ENCODE assay signal across 9 cellular contexts in genomic region chr2:64141711-64142405, GRCh38. TPM values are rescaled to one million over a fixed set of nuclear protein-coding genes. Genes with fewer than 3 reads are reported as not detected.
DNase-seq lines count a peak whose midpoint lies in the region; ATAC-seq and TF ChIP-seq lines count a peak whose summit lies in the region.
"Had no signal": no experiment of that assay in that cellular context is flagged by ENCODE, and none has a peak within 500 bp of the region (broad histone marks: within the 10 kb centered on the region; RNA-seq: fewer than 3 reads in every experiment).

No MANE protein-coding gene starts in this region.

- H3K9me3 Mint-ChIP-seq in IgD-negative memory B cell (no peaks in the 10 kb centered on the region), natural killer cell (no peaks in the 10 kb centered on the region)

- CTCF ChIA-PET in BJ (lab: Yijun Ruan, JAX): interaction anchor here (0.6 kb wide), 1 partner anchor 480 kb away, joined by 6 read pairs; no protein-coding TSS in a partner anchor

- H3K4me3 Mint-ChIP-seq in IgD-negative memory B cell (peak overlapping the region; percentile 91 to 99 (median 98)), natural killer cell (peak overlapping the region; percentile 97)

- peak overlapping the region in 1 of 2 donors; percentile 65 for H3K9ac ChIP-seq in colonic mucosa (ENCODE audit: low read depth in 2 of 2, low read length in 2 of 2)

- H3K27me3 Mint-ChIP-seq in IgD-negative memory B cell: no peaks in the 10 kb centered on the region
- no peaks in the 10 kb centered on the region for H3K27me3 Mint-ChIP-seq in natural killer cell (ENCODE audit: low read depth in 2 of 2)

- H3K27me3 ChIP-seq in BJ (ENCODE audit: control insufficient read depth, insufficient read depth, low read length) (0 out of 2 replicates have a peak, but pooled peaks cover 2% of the 10 kb centered on the region), colonic mucosa (no peaks in the 10 kb centered on the region)
- H3K27me3 ChIP-seq: adrenal gland had no signal

- intact Hi-C loops in colonic mucosa (cut with DNase I) (no loop called here), natural killer cell (cut with micrococcal nuclease) (loop anchor here (5.0 kb wide), 1 partner anchor 125 kb away; the partner anchor contains the start of gene VPS54)

- peak overlapping the region; percentile 16 to 93 (median 65) for H3K27ac Mint-ChIP-seq in IgD-negative memory B cell
- H3K27ac Mint-ChIP-seq in natural killer cell: peak overlapping the region; percentile 34 to 35

- peak overlapping the region; percentile 99 for H3K27ac ChIP-seq in colonic mucosa

- H3K4me1 Mint-ChIP-seq in IgD-negative memory B cell: peaks cover 34 to 51% (median 45%) of the 10 kb centered on the region in 3 donors
- peaks cover 32 to 36% of the 10 kb centered on the region in 2 donors for H3K4me1 Mint-ChIP-seq in natural killer cell

- no peaks in the 10 kb centered on the region for H3K9me3 ChIP-seq in colonic mucosa
- H3K9me3 ChIP-seq: adrenal gland had no signal

- no peak for ATAC-seq in natural killer cell
- no peak for ATAC-seq in GM18909 (IDR thresholded peaks at IDR 0.05; ENCODE audit: poor library complexity, unreplicated experiment)

- DNase-seq in BJ (ENCODE audit: low read depth): no peak
- no peak for DNase-seq in colonic mucosa
- no peak for DNase-seq in natural killer cell
- DNase-seq in AML-193 (lab: John Stamatoyannopoulos, UW): no peak
- DNase-seq in NCI-H2171 treated with DMSO at 0.1 percent for 48 hours (lab: John Stamatoyannopoulos, UW): no peak
- no peak for DNase-seq in KG1 (lab: John Stamatoyannopoulos, UW)
- DNase-seq: adrenal gland had no signal

- POLR2A ChIA-PET in BJ (lab: Charles Lee): interaction anchor here (0.6 to 0.7 kb wide), 2 partner anchors 126 to 142 kb away, joined by 3 to 4 read pairs; no protein-coding TSS in a partner anchor

- H3K4me1 ChIP-seq in colonic mucosa: peaks cover 5% of the 10 kb centered on the region

- peaks cover 1% of the 10 kb centered on the region for H3K36me3 Mint-ChIP-seq in IgD-negative memory B cell
- H3K36me3 Mint-ChIP-seq in natural killer cell: no peaks in the 10 kb centered on the region

- H3K36me3 ChIP-seq in BJ (ENCODE audit: control insufficient read depth, insufficient read depth, low read length) (no peaks in the 10 kb centered on the region), colonic mucosa (no peaks in the 10 kb centered on the region)
- H3K36me3 ChIP-seq: adrenal gland had no signal

- H3K4me3 ChIP-seq in BJ (ENCODE audit: low read depth, low read length) (peak overlapping the region; percentile 99), colonic mucosa (peak overlapping the region; percentile 78)

- no peak for TF ChIP-seq CTCF in BJ (IDR thresholded peaks at IDR 0.05; ENCODE audit: insufficient read depth, low read depth, low read length)
- TF ChIP-seq CTCF in colonic mucosa (IDR thresholded peaks at IDR 0.05): no peak
- no peak for TF ChIP-seq CTCF in natural killer cell (IDR thresholded peaks at IDR 0.05)

RNA-seq across cellular contexts. Expression of gene PELI1, which starts 2.4 kb away (rescaled TPM):
- polyA plus RNA-seq in BJ (2011; rRNA removed) (2.0 and 4.0 TPM in 2 replicates), IgD-negative memory B cell (23.9 TPM)
- polyA minus RNA-seq in BJ (2011; rRNA and poly(A)+ RNA removed): 2.0 and 2.6 TPM in 2 replicates
- total RNA-seq in colonic mucosa (10 to 100 TPM; 34.3 to 57.6 TPM), natural killer cell (100 to 1,000 TPM in 1 of 3 donors, 10 to 100 TPM in 2; 42.3 to 141 (median 65.0) TPM)
